ENCODE assay signal across 23 cellular contexts in the genomic region with DNA sequence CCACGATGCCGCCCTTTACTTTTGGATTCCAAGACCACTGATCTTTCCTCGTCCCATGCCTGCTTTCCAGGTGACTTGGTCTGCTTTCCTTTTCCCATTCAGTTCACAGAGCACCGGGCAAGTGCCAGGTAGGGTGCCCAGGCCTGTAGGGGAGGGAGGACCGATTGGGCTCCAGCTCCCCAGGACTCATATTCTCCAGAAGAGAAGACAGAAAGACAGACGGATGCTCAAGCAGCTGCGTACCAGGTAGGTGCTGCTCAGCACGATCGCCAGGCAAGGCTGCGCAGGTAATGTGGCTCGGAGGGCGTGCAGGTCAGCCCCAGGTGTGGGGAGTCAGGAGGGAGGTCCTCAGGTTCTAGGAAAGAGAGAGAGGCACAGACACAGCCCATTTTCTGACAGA.
A peak's percentile ranks its signal among the peaks of the same experiment; 100 is the strongest.
DNase-seq lines count a peak whose midpoint lies in the region; FAIRE-seq and TF ChIP-seq lines count a peak whose summit lies in the region.
"Had no signal": no experiment of that assay in that cellular context is flagged by ENCODE, and none has a peak within 500 bp of the region (broad histone marks: within the 10 kb centered on the region; RNA-seq: fewer than 3 reads in every experiment).

No MANE protein-coding gene starts in this region.

- H2AFZ ChIP-seq in Karpas-422 (ENCODE audit: low read length), result no peak overlapping the region
- H2AFZ ChIP-seq in GM23248, result no peak overlapping the region

- no peak for TF ChIP-seq EP300 in ovary (IDR thresholded peaks at IDR 0.05)

- H3K9ac ChIP-seq in Karpas-422 (ENCODE audit: low read length) (peak overlapping the region; percentile 41), GM23248 (no peak overlapping the region), colonic mucosa (ENCODE audit: low read depth in 2 of 2, low read length in 2 of 2) (no peak overlapping the region)

- H4K20me1 ChIP-seq in Karpas-422 (ENCODE audit: insufficient read depth, low read depth, low read length) (no peaks in the 10 kb centered on the region), GM23248 (ENCODE audit: insufficient read depth) (no peaks in the 10 kb centered on the region)

- DNase-seq in GM12865 (ENCODE audit: low read depth) (no peak), Karpas-422 (no peak), bronchial epithelial cell (ENCODE audit: low read depth) (no peak), posterior vena cava (ENCODE audit: low spot score) (peak; percentile 59), ovary (no peak), GM23248 (no peak), colonic mucosa (no peak)
- no peak for DNase-seq in stimulated activated CD4-positive, alpha-beta T cell treated with anti-CD3 and anti-CD28 coated beads, Interleukin-12 subunit alpha, Interleukin-12 subunit beta, amount 100 ng/mL, for 4 hours
- DNase-seq: CD8-positive, alpha-beta memory T cell; DMS 273 treated with DMSO at 0.1 percent for 48 hours; DMS79; GF-D8; HCEC 1CT; NCI-H1105 treated with DMSO at 0.1 percent for 48 hours; NCI-H146; NCI-H1930; NCI-H446; NCI-H524 treated with DMSO at 0.1 percent for 48 hours; SHP77 had no signal

- H3K79me2 ChIP-seq in Karpas-422 (ENCODE audit: low read length) (no peaks in the 10 kb centered on the region), GM23248 (ENCODE audit: insufficient read depth) (no peaks in the 10 kb centered on the region)

- intact Hi-C loops in posterior vena cava (cut with DNase I), result loop anchor here in 1 of 2 donors (5.0 kb wide), 1 partner anchor 516 kb away; no protein-coding TSS in a partner anchor
- intact Hi-C loops in ovary (cut with DNase I), result loop anchor here in 2 of 4 donors (5.0 kb wide), 1 partner anchor 516 kb away; no protein-coding TSS in a partner anchor
- intact Hi-C loops in colonic mucosa (cut with DNase I), result loop anchor here (5.0 to 10.0 kb wide), 3 partner anchors 379 to 516 kb away; no protein-coding TSS in a partner anchor

- H3K27ac ChIP-seq in Karpas-422 (ENCODE audit: low read length) (no peak overlapping the region), ovary (no peak overlapping the region), GM23248 (no peak overlapping the region), colonic mucosa (no peak overlapping the region)
- H3K27ac ChIP-seq: RWPE1 had no signal

- H3K9me3 ChIP-seq in Karpas-422 (ENCODE audit: low read length) (no peaks in the 10 kb centered on the region), ovary (no peaks in the 10 kb centered on the region), GM23248 (ENCODE audit: low read depth) (no peaks in the 10 kb centered on the region), colonic mucosa (no peaks in the 10 kb centered on the region)

- H3K4me1 ChIP-seq in Karpas-422 (ENCODE audit: low read length) (no peaks in the 10 kb centered on the region), ovary (ENCODE audit: insufficient read depth) (no peaks in the 10 kb centered on the region), GM23248 (ENCODE audit: insufficient read depth) (no peaks in the 10 kb centered on the region), colonic mucosa (no peaks in the 10 kb centered on the region)

- TF ChIP-seq CTCF in GM12865 (IDR thresholded peaks at IDR 0.05; ENCODE audit: insufficient read depth, low read depth, low read length, missing control alignments), result no peak
- no peak for TF ChIP-seq CTCF in bronchial epithelial cell (IDR thresholded peaks at IDR 0.05; ENCODE audit: insufficient read depth, low read length, severe bottlenecking)
- TF ChIP-seq CTCF in ovary (IDR thresholded peaks at IDR 0.05), result no peak
- no peak for TF ChIP-seq CTCF in colonic mucosa (IDR thresholded peaks at IDR 0.05)

- WGBS in ovary, 3 donors, result 90 to 97% (median 93%) methylated on average over 12 of the region's 12 CpGs
- WGBS in GM23248 (ENCODE audit: low coverage in 1 of 2, low lambda C conversion rate in 2 of 2, missing lambda C conversion rate in 2 of 2), 2 experiments, result 71 to 72% methylated on average over 12 of the region's 12 CpGs

- H3K36me3 ChIP-seq in Karpas-422 (ENCODE audit: insufficient read depth, low read length), result no peaks in the 10 kb centered on the region
- no peaks in the 10 kb centered on the region for H3K36me3 ChIP-seq in bronchial epithelial cell (ENCODE audit: control insufficient read depth, insufficient read depth, low read length)
- H3K36me3 ChIP-seq in ovary, result no peaks in the 10 kb centered on the region
- no peaks in the 10 kb centered on the region for H3K36me3 ChIP-seq in GM23248 (ENCODE audit: low read depth)
- no peaks in the 10 kb centered on the region for H3K36me3 ChIP-seq in colonic mucosa

- in situ Hi-C loops in GM23248 (cut with MboI), result no loop called here

- H3K27me3 ChIP-seq in Karpas-422 (ENCODE audit: low read length) (no peaks in the 10 kb centered on the region), bronchial epithelial cell (ENCODE audit: control insufficient read depth, insufficient read depth, low read length) (no peaks in the 10 kb centered on the region), ovary (no peaks in the 10 kb centered on the region), GM23248 (replicated peaks; ENCODE audit: insufficient read depth) (peaks cover 6% of the 10 kb centered on the region; the same call in 1 of the 2 replicates), colonic mucosa (no peaks in the 10 kb centered on the region)

- FAIRE-seq in bronchial epithelial cell (lab: Jason Lieb, UNC), result peak; percentile 28
- FAIRE-seq: GM18507, HepG2 had no signal

- H3K4me2 ChIP-seq in Karpas-422 (ENCODE audit: low read depth, low read length, poor library complexity, severe bottlenecking) (peak overlapping the region; percentile 11), GM23248 (ENCODE audit: unreplicated experiment) (no peak overlapping the region)
- H3K4me2 ChIP-seq: GM23338 had no signal

- no peaks in the 10 kb centered on the region for H3K9me2 ChIP-seq in Karpas-422 (replicated peaks; ENCODE audit: insufficient read depth, low read length)
- H3K9me2 ChIP-seq in GM23248 (ENCODE audit: insufficient read depth), result no peaks in the 10 kb centered on the region

- no peaks in the 10 kb centered on the region for H3F3A ChIP-seq in GM23248 (ENCODE audit: insufficient read depth)

- TF ChIP-seq POLR2A in ovary (IDR thresholded peaks at IDR 0.05), result no peak

- peak overlapping the region; percentile 14 for H3K4me3 ChIP-seq in GM12865 (ENCODE audit: low read depth, low read length)
- peak overlapping the region; percentile 29; the same call in 1 of the 2 replicates for H3K4me3 ChIP-seq in Karpas-422 (ENCODE audit: low read length)
- H3K4me3 ChIP-seq in bronchial epithelial cell (ENCODE audit: low read depth, low read length), result no peak overlapping the region
- no peak overlapping the region for H3K4me3 ChIP-seq in ovary
- no peak overlapping the region for H3K4me3 ChIP-seq in GM23248
- no peak overlapping the region for H3K4me3 ChIP-seq in colonic mucosa
- H3K4me3 ChIP-seq: GM23338 had no signal

Comparison
In these comparisons a context has a peak if more than half of its experiments do, and no peak if none do; other contexts are left out.
1. H3K4me3 ChIP-seq: peak in GM12865 (single experiment) and Karpas-422 (single experiment); none in bronchial epithelial cell (single experiment), ovary (single experiment), GM23248 (single experiment) and colonic mucosa (single experiment).